ENCODE assay signal across 6 cellular contexts in genomic region chr4:19128176-19128575, GRCh38.
"Had no signal": no experiment of that assay in that cellular context is flagged by ENCODE, and none has a peak within 500 bp of the region (broad histone marks: within the 10 kb centered on the region; RNA-seq: fewer than 3 reads in every experiment).

No MANE protein-coding gene starts in this region.

- FAIRE-seq: HTR-8/SVneo had no signal

- DNase-seq: KBM-7, KG1 had no signal

- H3K36me3 Mint-ChIP-seq: IgD-negative memory B cell had no signal

- H3K27ac Mint-ChIP-seq: IgD-negative memory B cell had no signal

- H3K4me3 Mint-ChIP-seq: IgD-negative memory B cell had no signal

- H3K9ac ChIP-seq: KMS-11 had no signal

- H3K4me2 ChIP-seq: KMS-11 had no signal

- H3K27ac ChIP-seq: HL-60, KMS-11 had no signal
